ENCODE assay signal across 18 cellular contexts in genomic region chr3:57826952-57827723, GRCh38.
DNase-seq lines count a peak whose midpoint lies in the region; ATAC-seq and TF ChIP-seq lines count a peak whose summit lies in the region.
"Had no signal": no experiment of that assay in that cellular context is flagged by ENCODE, and none has a peak within 500 bp of the region (broad histone marks: within the 10 kb centered on the region; RNA-seq: fewer than 3 reads in every experiment).

No MANE protein-coding gene starts in this region.

- TF ChIP-seq CTCF in HFFc6 (IDR thresholded peaks at IDR 0.05) (no peak), adrenal gland (IDR thresholded peaks at IDR 0.05) (no peak), right lobe of liver (IDR thresholded peaks at IDR 0.05) (no peak), tibial nerve (IDR thresholded peaks at IDR 0.05) (no peak)

- DNase-seq in HFFc6 = no peak
- DNase-seq in adrenal gland = no peak
- DNase-seq in right lobe of liver = no peak
- DNase-seq in stimulated activated effector memory CD8-positive, alpha-beta T cell treated with anti-CD3 and anti-CD28 coated beads, Interleukin-12 subunit alpha, Interleukin-12 subunit beta, amount 100 ng/mL, for 72 hours (ENCODE audit: low spot score in 2 of 2) = no peak
- DNase-seq in cortex of kidney (lab: John Stamatoyannopoulos, UW) = no peak
- DNase-seq in tibial nerve (ENCODE audit: low spot score in 2 of 2) = no peak
- DNase-seq: activated CD4-positive, CD25-positive, alpha-beta regulatory T cell; COR-L47; NCI-H226; NCI-H82; spleen; stimulated activated CD4-positive, alpha-beta T cell treated with anti-CD3 and anti-CD28 coated beads, Interleukin-4, amount 100 ng/mL, for 4 hours had no signal

- peaks cover 29 to 48% of the 10 kb centered on the region in 2 donors for H3K4me1 ChIP-seq in adrenal gland (replicated peaks in 1 of 2)
- peaks cover 0 to 20% (median 8%) of the 10 kb centered on the region in 4 donors for H3K4me1 ChIP-seq in right lobe of liver
- peaks cover 0 to 35% (median 6%) of the 10 kb centered on the region in 4 donors for H3K4me1 ChIP-seq in tibial nerve
- H3K4me1 ChIP-seq: prostate gland had no signal

- TF ChIP-seq EP300 in tibial nerve (IDR thresholded peaks at IDR 0.05) = no peak

- H3K27ac Mint-ChIP-seq in HFFc6 = peak overlapping the region; percentile 50; the same call in 1 of the 2 replicates
- H3K27ac Mint-ChIP-seq in stimulated activated effector memory CD8-positive, alpha-beta T cell treated with anti-CD3 and anti-CD28 coated beads, Interleukin-12 subunit alpha, Interleukin-12 subunit beta, amount 100 ng/mL, for 72 hours = peak overlapping the region; percentile 14
- H3K27ac Mint-ChIP-seq: activated T-helper 1 cell treated with anti-CD3 and anti-CD28 coated beads, Interleukin-12 subunit alpha, Interleukin-12 subunit beta, Interleukin-2, Interleukin-4 antibody, amounts not matched to agents 30 ng/mL and 10 ng/mL and 1 ng/mL, durations not matched to agents 14 hours and 24 hours and 36 hours; natural killer cell treated with Interleukin-12 subunit alpha and Interleukin-12 subunit beta and Interleukin-15 and Interleukin-18, amount 100 ng/mL, for 72 hours had no signal

- H3K27me3 Mint-ChIP-seq in HFFc6 (ENCODE audit: insufficient read depth) = no peaks in the 10 kb centered on the region; the same call in 1 of the 2 replicates
- H3K27me3 Mint-ChIP-seq: activated naive CD8-positive, alpha-beta T cell; brain; natural killer cell treated with Interleukin-12 subunit alpha and Interleukin-12 subunit beta and Interleukin-15 and Interleukin-18, amount 100 ng/mL, for 72 hours had no signal

- H3K4me3 Mint-ChIP-seq in HFFc6 = no peak overlapping the region
- H3K4me3 Mint-ChIP-seq in stimulated activated effector memory CD8-positive, alpha-beta T cell treated with anti-CD3 and anti-CD28 coated beads, Interleukin-12 subunit alpha, Interleukin-12 subunit beta, amount 100 ng/mL, for 72 hours = no peak overlapping the region
- H3K4me3 Mint-ChIP-seq: activated naive CD8-positive, alpha-beta T cell; activated T-helper 1 cell treated with anti-CD3 and anti-CD28 coated beads, Interleukin-12 subunit alpha, Interleukin-12 subunit beta, Interleukin-2, Interleukin-4 antibody, amounts not matched to agents 30 ng/mL and 10 ng/mL and 1 ng/mL, durations not matched to agents 14 hours and 24 hours and 36 hours; brain; natural killer cell treated with Interleukin-12 subunit alpha and Interleukin-12 subunit beta and Interleukin-15 and Interleukin-18, amount 100 ng/mL, for 72 hours had no signal

- 35 to 51% (median 43%) methylated on average over 1 of the region's 1 CpG for whole genome bisulfite sequencing in adrenal gland, 4 donors
- WGBS in right lobe of liver (ENCODE audit: insufficient coverage, low coverage, low lambda C conversion rate, missing lambda C conversion rate) = 59% methylated on average over 1 of the region's 1 CpG
- WGBS in tibial nerve, 2 donors = 69 to 88% methylated on average over 1 of the region's 1 CpG

- H3K9me3 Mint-ChIP-seq in HFFc6 = no peaks in the 10 kb centered on the region
- no peaks in the 10 kb centered on the region for H3K9me3 Mint-ChIP-seq in stimulated activated effector memory CD8-positive, alpha-beta T cell treated with anti-CD3 and anti-CD28 coated beads, Interleukin-12 subunit alpha, Interleukin-12 subunit beta, amount 100 ng/mL, for 72 hours
- H3K9me3 Mint-ChIP-seq: activated T-helper 1 cell treated with anti-CD3 and anti-CD28 coated beads, Interleukin-12 subunit alpha, Interleukin-12 subunit beta, Interleukin-2, Interleukin-4 antibody, amounts not matched to agents 30 ng/mL and 10 ng/mL and 1 ng/mL, durations not matched to agents 14 hours and 24 hours and 36 hours; brain; natural killer cell treated with Interleukin-12 subunit alpha and Interleukin-12 subunit beta and Interleukin-15 and Interleukin-18, amount 100 ng/mL, for 72 hours had no signal

- H3K27me3 ChIP-seq in adrenal gland (no peaks in the 10 kb centered on the region), right lobe of liver (no peaks in the 10 kb centered on the region), tibial nerve (no peaks in the 10 kb centered on the region)
- H3K27me3 ChIP-seq: spleen had no signal

- H3K27ac ChIP-seq in adrenal gland (peak overlapping the region in 4 of 5 donors; percentile 4 to 38 (median 24)), right lobe of liver (no peak overlapping the region), tibial nerve (peak overlapping the region in 2 of 4 donors; percentile 29 to 42)
- H3K27ac ChIP-seq: prostate gland had no signal

- H3K9me3 ChIP-seq in adrenal gland (replicated peaks in 1 of 3) = no peaks in the 10 kb centered on the region
- H3K9me3 ChIP-seq in right lobe of liver = no peaks in the 10 kb centered on the region
- H3K9me3 ChIP-seq in tibial nerve = no peaks in the 10 kb centered on the region
- H3K9me3 ChIP-seq: prostate gland, spleen had no signal

- H3K4me3 ChIP-seq in adrenal gland (no peak overlapping the region), right lobe of liver (no peak overlapping the region), tibial nerve (no peak overlapping the region)
- H3K4me3 ChIP-seq: prostate gland, spleen had no signal

- no peak for TF ChIP-seq POLR2A in adrenal gland (IDR thresholded peaks at IDR 0.05)
- no peak for TF ChIP-seq POLR2A in right lobe of liver (IDR thresholded peaks at IDR 0.05)
- no peak for TF ChIP-seq POLR2A in tibial nerve (IDR thresholded peaks at IDR 0.05)

- H3K36me3 ChIP-seq in adrenal gland (replicated peaks in 1 of 2) (no peaks in the 10 kb centered on the region), right lobe of liver (peaks cover 0 to 3% (median 0%) of the 10 kb centered on the region in 4 donors), tibial nerve (peaks cover 0 to 5% (median 0%) of the 10 kb centered on the region in 3 donors)
- H3K36me3 ChIP-seq: prostate gland had no signal

- ATAC-seq in right lobe of liver = peak; percentile 39 to 65 (median 50)
- no peak for ATAC-seq in stimulated activated effector memory CD8-positive, alpha-beta T cell treated with anti-CD3 and anti-CD28 coated beads, Interleukin-12 subunit alpha, Interleukin-12 subunit beta, amount 100 ng/mL, for 72 hours
- no peak for ATAC-seq in GM18868 (IDR thresholded peaks at IDR 0.05; ENCODE audit: unreplicated experiment)
- ATAC-seq: natural killer cell treated with Interleukin-12 subunit alpha and Interleukin-12 subunit beta and Interleukin-15 and Interleukin-18, amount 100 ng/mL, for 72 hours had no signal

- intact Hi-C loops in adrenal gland (cut with DNase I) (loop anchor here in 1 of 2 donors (10.0 kb wide), 1 partner anchor 72 kb away; the partner anchor contains the start of gene SLMAP), right lobe of liver (cut with DNase I) (no loop called here)

- no peaks in the 10 kb centered on the region for H3K36me3 Mint-ChIP-seq in HFFc6 (ENCODE audit: low read depth)
- peaks cover 19% of the 10 kb centered on the region for H3K36me3 Mint-ChIP-seq in stimulated activated effector memory CD8-positive, alpha-beta T cell treated with anti-CD3 and anti-CD28 coated beads, Interleukin-12 subunit alpha, Interleukin-12 subunit beta, amount 100 ng/mL, for 72 hours
- H3K36me3 Mint-ChIP-seq: activated naive CD8-positive, alpha-beta T cell had no signal

- H3K4me1 Mint-ChIP-seq in HFFc6 (ENCODE audit: low read depth) = peaks cover 44% of the 10 kb centered on the region
- H3K4me1 Mint-ChIP-seq in stimulated activated effector memory CD8-positive, alpha-beta T cell treated with anti-CD3 and anti-CD28 coated beads, Interleukin-12 subunit alpha, Interleukin-12 subunit beta, amount 100 ng/mL, for 72 hours = peaks cover 12% of the 10 kb centered on the region

Comparison
In these comparisons a context has a peak if more than half of its experiments do, and no peak if none do; other contexts are left out.
1. H3K27ac ChIP-seq: peak in adrenal gland (4 of 5); none in right lobe of liver (0 of 3).
2. ATAC-seq: peak in right lobe of liver (4 of 4); none in stimulated activated effector memory CD8-positive, alpha-beta T cell treated with anti-CD3 and anti-CD28 coated beads, Interleukin-12 subunit alpha, Interleukin-12 subunit beta, amount 100 ng/mL, for 72 hours (single experiment) and GM18868 (single experiment).